Comparison of ENCODE assay signal across 10 cellular contexts in the genomic region with DNA sequence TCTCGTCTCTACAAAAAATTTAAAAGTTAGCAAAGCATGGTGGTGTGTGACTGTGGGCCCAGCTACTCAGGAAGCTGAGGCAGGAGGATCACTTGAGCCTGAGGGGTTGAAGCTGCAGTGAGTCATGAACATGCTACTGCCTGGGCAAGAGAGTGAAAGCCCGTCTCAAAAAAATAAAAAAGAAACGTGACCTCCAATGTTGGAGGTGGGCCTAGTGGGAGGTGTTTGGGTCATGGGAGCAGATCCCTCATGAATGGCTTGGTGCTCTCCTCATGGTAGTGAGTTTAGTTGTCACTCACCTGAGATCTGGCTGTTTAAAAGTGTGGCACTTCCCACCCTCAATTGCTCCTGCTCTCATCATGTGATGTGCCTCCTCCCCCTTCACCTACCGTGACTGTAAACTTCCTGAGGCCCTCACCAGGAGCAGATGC. TPM values are rescaled to one million over a fixed set of nuclear protein-coding genes. Genes with fewer than 3 reads are reported as not detected.
DNase-seq lines count a peak whose midpoint lies in the region; ATAC-seq and TF ChIP-seq lines count a peak whose summit lies in the region.
"Had no signal": no experiment of that assay in that cellular context is flagged by ENCODE, and none has a peak within 500 bp of the region (broad histone marks: within the 10 kb centered on the region; RNA-seq: fewer than 3 reads in every experiment).

No MANE protein-coding gene starts in this region.

- H3K27ac ChIP-seq in adrenal gland = no peak overlapping the region
- no peak overlapping the region for H3K27ac ChIP-seq in prostate gland
- H3K27ac ChIP-seq: 22Rv1, KMS-11 had no signal

- no peaks in the 10 kb centered on the region for H3K27me3 Mint-ChIP-seq in stimulated activated naive B cell treated with anti-CD40 and anti-IgM and Interleukin-4, amounts not matched to agents 10 μg/mL and 1 μg/mL and 100 μg/mL, for 72 hours

- no peak for ATAC-seq in stimulated activated naive B cell treated with anti-CD40 and anti-IgM and Interleukin-4, amounts not matched to agents 10 μg/mL and 1 μg/mL and 100 μg/mL, for 72 hours (replicated peaks)

- H3K27me3 ChIP-seq in adrenal gland (no peaks in the 10 kb centered on the region), prostate gland (replicated peaks; ENCODE audit: insufficient read depth) (no peaks in the 10 kb centered on the region)

- H3K4me3 ChIP-seq in fibroblast of mammary gland (ENCODE audit: control insufficient read depth, low read depth, low read length) (no peak overlapping the region), adrenal gland (no peak overlapping the region), prostate gland (no peak overlapping the region)

- H3K36me3 Mint-ChIP-seq in stimulated activated naive B cell treated with anti-CD40 and anti-IgM and Interleukin-4, amounts not matched to agents 10 μg/mL and 1 μg/mL and 100 μg/mL, for 72 hours = peaks cover 21 to 22% of the 10 kb centered on the region in 2 donors

- H3K27ac Mint-ChIP-seq in stimulated activated naive B cell treated with anti-CD40 and anti-IgM and Interleukin-4, amounts not matched to agents 10 μg/mL and 1 μg/mL and 100 μg/mL, for 72 hours = peak overlapping the region; percentile 77

- H3K9me3 ChIP-seq in adrenal gland (replicated peaks in 1 of 3) = no peaks in the 10 kb centered on the region
- H3K9me3 ChIP-seq in prostate gland = no peaks in the 10 kb centered on the region

- H3K4me3 Mint-ChIP-seq in stimulated activated naive B cell treated with anti-CD40 and anti-IgM and Interleukin-4, amounts not matched to agents 10 μg/mL and 1 μg/mL and 100 μg/mL, for 72 hours = no peak overlapping the region

- intact Hi-C loops in adrenal gland (cut with DNase I) = no loop called here
- intact Hi-C loops in prostate gland (cut with DNase I) = no loop called here

- DNase-seq in DMS53 (lab: John Stamatoyannopoulos, UW) (peak; percentile 43), DMS53 treated with DMSO at 0.1 percent for 48 hours (lab: John Stamatoyannopoulos, UW; ENCODE audit: unreplicated experiment) (no peak), activated T-cell treated with anti-CD3 and anti-CD28 coated beads for 4 hours (peak; percentile 8), fibroblast of mammary gland (ENCODE audit: low read depth) (peak; percentile 55), adrenal gland (no peak), AG08396 (ENCODE audit: low spot score) (no peak), prostate gland (ENCODE audit: low spot score) (no peak)
- no peak for DNase-seq in stimulated activated naive B cell treated with anti-CD40 and anti-IgM and Interleukin-4, amounts not matched to agents 10 μg/mL and 1 μg/mL and 100 μg/mL, for 72 hours

- no peaks in the 10 kb centered on the region for H3K36me3 ChIP-seq in adrenal gland (replicated peaks in 1 of 2)
- H3K36me3 ChIP-seq in prostate gland = no peaks in the 10 kb centered on the region

- no peak for TF ChIP-seq CTCF in fibroblast of mammary gland (conservative IDR thresholded peaks at IDR 0.05; ENCODE audit: control insufficient read depth, insufficient read depth, low read depth, low read length)
- TF ChIP-seq CTCF in adrenal gland (IDR thresholded peaks at IDR 0.05) = no peak
- TF ChIP-seq CTCF in prostate gland (IDR thresholded peaks at IDR 0.05) = no peak

- H3K4me1 ChIP-seq in adrenal gland (replicated peaks in 1 of 2) (no peaks in the 10 kb centered on the region), prostate gland (replicated peaks) (no peaks in the 10 kb centered on the region)

- no peak for TF ChIP-seq POLR2A in adrenal gland (IDR thresholded peaks at IDR 0.05)
- no peak for TF ChIP-seq POLR2A in prostate gland (IDR thresholded peaks at IDR 0.05)

- 57 to 72% (median 72%) methylated on average over 4 of the region's 4 CpGs for WGBS in adrenal gland, 4 donors
- 73% methylated on average over 4 of the region's 4 CpGs for WGBS in prostate gland

- peaks cover 2 to 13% of the 10 kb centered on the region in 2 donors for H3K4me1 Mint-ChIP-seq in stimulated activated naive B cell treated with anti-CD40 and anti-IgM and Interleukin-4, amounts not matched to agents 10 μg/mL and 1 μg/mL and 100 μg/mL, for 72 hours

- no peaks in the 10 kb centered on the region for H3K9me3 Mint-ChIP-seq in stimulated activated naive B cell treated with anti-CD40 and anti-IgM and Interleukin-4, amounts not matched to agents 10 μg/mL and 1 μg/mL and 100 μg/mL, for 72 hours

RNA-seq across cellular contexts. Expression of a gene that starts 24.3 kb away (rescaled TPM):
- total RNA-seq in adrenal gland (1 to 10 TPM in 7 of 8 donors, under 1 TPM in 1; 0.91 to 9.0 (median 6.0) TPM), prostate gland (1 to 10 TPM; 8.2 to 9.7 TPM)
- 1 to 10 TPM; 1.1 to 4.6 (median 1.8) TPM for polyA plus RNA-seq in adrenal gland

Comparison
In these comparisons a context has a peak if more than half of its experiments do, and no peak if none do; other contexts are left out.
1. DNase-seq: peak in DMS53 (single experiment), activated T-cell treated with anti-CD3 and anti-CD28 coated beads for 4 hours (single experiment) and fibroblast of mammary gland (single experiment); none in DMS53 treated with DMSO at 0.1 percent for 48 hours (single experiment), stimulated activated naive B cell treated with anti-CD40 and anti-IgM and Interleukin-4, amounts not matched to agents 10 μg/mL and 1 μg/mL and 100 μg/mL, for 72 hours (single experiment), adrenal gland (0 of 7), AG08396 (single experiment) and prostate gland (single experiment).